Comparison of ENCODE assay signal across 8 cellular contexts in genomic region chr5:43313035-43313853, GRCh38. TPM values are rescaled to one million over a fixed set of nuclear protein-coding genes. Genes with fewer than 3 reads are reported as not detected.
DNase-seq lines count a peak whose midpoint lies in the region; ATAC-seq, FAIRE-seq and TF ChIP-seq lines count a peak whose summit lies in the region.

TSS of gene HMGCS1 (minus strand) at chr5:43313412. CDS start at chr5:43298965, 14,447 bp downstream.

- H3K9me3 Mint-ChIP-seq in activated CD4-positive, alpha-beta T cell treated with anti-CD3 and anti-CD28 coated beads for 36 hours (ENCODE audit: low read depth), result peaks cover 11% of the 10 kb centered on the region

- H3K36me3 Mint-ChIP-seq in activated CD4-positive, alpha-beta T cell treated with anti-CD3 and anti-CD28 coated beads for 36 hours (ENCODE audit: low read depth), result peaks cover 48% of the 10 kb centered on the region

- H3K9ac ChIP-seq in kidney (ENCODE audit: low read length in 2 of 2), result peak within 1 kb of the TSS; percentile 77 to 87

- H3K36me3 ChIP-seq in kidney (ENCODE audit: control insufficient read depth in 1 of 2, insufficient read depth in 2 of 2, low read length in 2 of 2), result no peaks in the 10 kb centered on the region

- H3K4me3 ChIP-seq in choroid plexus epithelial cell (ENCODE audit: low read depth, low read length), result peak within 1 kb of the TSS; percentile 98
- H3K4me3 ChIP-seq in kidney (ENCODE audit: low read length in 2 of 2), result peak within 1 kb of the TSS; percentile 82 to 96

- H3K4me3 Mint-ChIP-seq in activated CD4-positive, alpha-beta T cell treated with anti-CD3 and anti-CD28 coated beads for 36 hours, result peak within 1 kb of the TSS; percentile 93

- peak; percentile 100 for DNase-seq in Ammon's horn (ENCODE audit: low spot score)
- DNase-seq in GM19238 (ENCODE audit: insufficient read length, low spot score), result peak; percentile 89
- peak; percentile 100 for DNase-seq in NCI-H524 (lab: John Stamatoyannopoulos, UW)
- peak; percentile 99 for DNase-seq in activated CD4-positive, alpha-beta T cell treated with anti-CD3 and anti-CD28 coated beads for 36 hours
- peak; percentile 100 for DNase-seq in choroid plexus epithelial cell (ENCODE audit: low read depth)
- DNase-seq in kidney, result peak; percentile 99
- peak; percentile 99 for DNase-seq in stimulated activated CD4-positive, alpha-beta T cell treated with anti-CD3 and anti-CD28 coated beads, Interleukin-15, amount 100 ng/mL, for 24 hours

- intact Hi-C loops in activated CD4-positive, alpha-beta T cell treated with anti-CD3 and anti-CD28 coated beads for 36 hours (cut with DNase I, micrococcal nuclease), result loop anchor here (1.0 to 10.0 kb wide), 14 partner anchors 9 to 1492 kb away; partner anchors contain the start of genes C5orf34 (in 2 of the 2), TMEM267 (in 2 of the 2), MRPS30 (in 1 of the 2) and PAIP1 (in 1 of the 2)
- intact Hi-C loops in kidney (cut with DNase I), result no loop called here

- peak within 1 kb of the TSS; percentile 96 for H3K27ac ChIP-seq in kidney (ENCODE audit: low read depth in 2 of 2, low read length in 2 of 2)

- no peak for TF ChIP-seq CTCF in choroid plexus epithelial cell (conservative IDR thresholded peaks at IDR 0.05; ENCODE audit: low read depth, low read length)
- TF ChIP-seq CTCF in kidney (IDR thresholded peaks at IDR 0.05; ENCODE audit: borderline replicate concordance, extremely low read depth, insufficient read depth), result peak; percentile 8

- H3K27ac Mint-ChIP-seq in activated CD4-positive, alpha-beta T cell treated with anti-CD3 and anti-CD28 coated beads for 36 hours, result peak within 1 kb of the TSS; percentile 96

- CTCF ChIA-PET in activated CD4-positive, alpha-beta T cell treated with anti-CD3 and anti-CD28 coated beads for 36 hours (lab: Charles Lee), result interaction anchor here (0.6 to 2.7 kb wide), 18 partner anchors 11 to 401 kb away, joined by 3 to 17 read pairs (median 3); partner anchors contain the start of genes TMEM267 and ZNF131

- ATAC-seq in HG03442 (IDR thresholded peaks at IDR 0.05; ENCODE audit: unreplicated experiment), result peak; percentile 91
- ATAC-seq in activated CD4-positive, alpha-beta T cell treated with anti-CD3 and anti-CD28 coated beads for 36 hours, result peak; percentile 90

- POLR2A ChIA-PET in activated CD4-positive, alpha-beta T cell treated with anti-CD3 and anti-CD28 coated beads for 36 hours (lab: Charles Lee), result interaction anchor here (0.7 to 2.9 kb wide), 11 partner anchors 9 to 294 kb away, joined by 3 to 34 read pairs (median 4); partner anchors contain the start of genes TMEM267 and ZNF131

- no peaks in the 10 kb centered on the region for H3K27me3 Mint-ChIP-seq in activated CD4-positive, alpha-beta T cell treated with anti-CD3 and anti-CD28 coated beads for 36 hours

- H3K4me1 ChIP-seq in kidney (ENCODE audit: control insufficient read depth in 1 of 2, insufficient read depth in 1 of 2, low read depth in 1 of 2, low read length in 2 of 2), result peaks cover 16 to 18% of the 10 kb centered on the region in 2 donors

- FAIRE-seq in kidney (lab: Jason Lieb, UNC), result peak; percentile 98

- peaks cover 71% of the 10 kb centered on the region for H3K4me1 Mint-ChIP-seq in activated CD4-positive, alpha-beta T cell treated with anti-CD3 and anti-CD28 coated beads for 36 hours

- H3K9me3 ChIP-seq in kidney (ENCODE audit: control insufficient read depth in 1 of 2, low read length in 2 of 2), result no peaks in the 10 kb centered on the region

RNA-seq across cellular contexts. Expression of gene HMGCS1, which starts in this region (rescaled TPM):
- total RNA-seq in activated CD4-positive, alpha-beta T cell treated with anti-CD3 and anti-CD28 coated beads for 36 hours, result 100 to 1,000 TPM in 1 of 2 experiments, 10 to 100 TPM in 1; 95.2 to 102 TPM
- 55.1 TPM for total RNA-seq in kidney
- 30.9 TPM for polyA plus RNA-seq in kidney (ENCODE audit: insufficient read depth, low read depth, low replicate concordance)

Comparison
In these comparisons a context has a peak if more than half of its experiments do, and no peak if none do; other contexts are left out.
1. Peak in every context shown above with its lines: DNase-seq, ATAC-seq, H3K4me3 ChIP-seq and H3K27ac ChIP-seq.